27 cellular contexts compared by ENCODE assay signal in genomic region chr16:50040028-50040427, GRCh38. TPM values are rescaled to one million over a fixed set of nuclear protein-coding genes. Genes with fewer than 3 reads are reported as not detected.
A peak's percentile ranks its signal among the peaks of the same experiment; 100 is the strongest.
DNase-seq lines count a peak whose midpoint lies in the region; ATAC-seq and TF ChIP-seq lines count a peak whose summit lies in the region.
"Had no signal": no experiment of that assay in that cellular context is flagged by ENCODE, and none has a peak within 500 bp of the region (broad histone marks: within the 10 kb centered on the region; RNA-seq: fewer than 3 reads in every experiment).

No MANE protein-coding gene starts in this region.

- DNase-seq in left ventricle myocardium inferior (no peak), left ventricle myocardium superior (no peak), kidney glomerular epithelial cell (lab: John Stamatoyannopoulos, UW) (no peak), Ammon's horn (ENCODE audit: low spot score) (no peak)
- no peak for DNase-seq in activated CD4-positive, alpha-beta T cell treated with anti-CD3 and anti-CD28 coated beads for 36 hours
- DNase-seq in CD8-positive, alpha-beta T cell, result no peak
- DNase-seq: 8988T; activated CD4-positive, alpha-beta memory T cell treated with anti-CD3 and anti-CD28 coated beads, Interleukin-2, amount 10 ng/mL, durations not matched to agents 7 days and 5 days; activated naive CD8-positive, alpha-beta T cell treated with anti-CD3 and anti-CD28 coated beads, Interleukin-2, amount 10 ng/mL, durations not matched to agents 7 days and 5 days; COR-L47; dorsolateral prefrontal cortex; head of caudate nucleus; left cardiac atrium; natural killer cell; NCI-H1105 treated with DMSO at 0.1 percent for 48 hours; NCI-H2107; NK-92 treated with Interleukin-12 subunit alpha and Interleukin-12 subunit beta, amount 100 ng/mL, for 24 hours; retina; SIG-M5; stimulated activated CD4-positive, alpha-beta T cell treated with anti-CD3 and anti-CD28 coated beads, Interleukin-4, amount 100 ng/mL, for 4 hours; stimulated activated naive CD8-positive, alpha-beta T cell treated with anti-CD3 and anti-CD28 coated beads, Interleukin-15, Interleukin-2, amounts not matched to agents 100 U/mL and 50 U/mL, for 24 hours had no signal

- peaks cover 4% of the 10 kb centered on the region for H3K27me3 Mint-ChIP-seq in activated CD4-positive, alpha-beta T cell treated with anti-CD3 and anti-CD28 coated beads for 36 hours
- H3K27me3 Mint-ChIP-seq in CD8-positive, alpha-beta T cell (ENCODE audit: low read depth), result peaks cover 6% of the 10 kb centered on the region

- H3K4me3 ChIP-seq in left ventricle myocardium inferior (no peak overlapping the region), neutrophil (ENCODE audit: low read depth in 1 of 2, low read length in 1 of 2) (peak overlapping the region in 1 of 2 experiments; percentile 47)
- no peak overlapping the region for H3K4me3 ChIP-seq in CD8-positive, alpha-beta T cell (ENCODE audit: low read depth, low read length)
- H3K4me3 ChIP-seq: dorsolateral prefrontal cortex, thoracic aorta had no signal

- no peak overlapping the region for H3K27ac Mint-ChIP-seq in activated CD4-positive, alpha-beta T cell treated with anti-CD3 and anti-CD28 coated beads for 36 hours
- no peak overlapping the region for H3K27ac Mint-ChIP-seq in CD8-positive, alpha-beta T cell
- H3K27ac Mint-ChIP-seq: activated CD4-positive, alpha-beta memory T cell treated with anti-CD3 and anti-CD28 coated beads, Interleukin-2, amount 10 ng/mL, durations not matched to agents 7 days and 5 days; activated naive CD8-positive, alpha-beta T cell treated with anti-CD3 and anti-CD28 coated beads, Interleukin-2, amount 10 ng/mL, durations not matched to agents 7 days and 5 days; mesothelial cell of epicardium had no signal

- peaks cover 23% of the 10 kb centered on the region for H3K36me3 ChIP-seq in left ventricle myocardium inferior
- peaks cover 16% of the 10 kb centered on the region for H3K36me3 ChIP-seq in neutrophil
- peaks cover 5% of the 10 kb centered on the region for H3K36me3 ChIP-seq in CD8-positive, alpha-beta T cell (ENCODE audit: insufficient read depth, low read length)
- H3K36me3 ChIP-seq: thoracic aorta had no signal

- POLR2A ChIA-PET in activated CD4-positive, alpha-beta T cell treated with anti-CD3 and anti-CD28 coated beads for 36 hours (lab: Charles Lee), result no interaction called here
- POLR2A ChIA-PET in CD8-positive, alpha-beta T cell (lab: Charles Lee), result interaction anchor here (0.6 kb wide), 1 partner anchor 162 kb away, joined by 4 read pairs; no protein-coding TSS in a partner anchor

- H3K36me3 Mint-ChIP-seq in activated CD4-positive, alpha-beta T cell treated with anti-CD3 and anti-CD28 coated beads for 36 hours (ENCODE audit: low read depth), result peaks cover 4% of the 10 kb centered on the region
- H3K36me3 Mint-ChIP-seq in CD8-positive, alpha-beta T cell, result peaks cover 23% of the 10 kb centered on the region

- no peak for TF ChIP-seq CTCF in left ventricle myocardium inferior (IDR thresholded peaks at IDR 0.05; ENCODE audit: borderline replicate concordance)
- no peak for TF ChIP-seq CTCF in neutrophil (IDR thresholded peaks at IDR 0.05)
- TF ChIP-seq CTCF in CD8-positive, alpha-beta T cell (IDR thresholded peaks at IDR 0.05), result no peak

- peak overlapping the region; percentile 22 for H3K27ac ChIP-seq in left ventricle myocardium inferior (replicated peaks)
- H3K27ac ChIP-seq in neutrophil, result peak overlapping the region; percentile 92
- no peak overlapping the region for H3K27ac ChIP-seq in CD8-positive, alpha-beta T cell (ENCODE audit: low read depth, low read length)

- peaks cover 12% of the 10 kb centered on the region for H3K27me3 ChIP-seq in left ventricle myocardium inferior (ENCODE audit: low read depth)
- H3K27me3 ChIP-seq in neutrophil, result no peaks in the 10 kb centered on the region
- H3K27me3 ChIP-seq in CD8-positive, alpha-beta T cell (ENCODE audit: insufficient read depth, low read length), result no peaks in the 10 kb centered on the region
- H3K27me3 ChIP-seq: dorsolateral prefrontal cortex had no signal

- ATAC-seq in left ventricle myocardium superior (no peak), esophagus mucosa (peak; percentile 77)
- ATAC-seq in activated CD4-positive, alpha-beta T cell treated with anti-CD3 and anti-CD28 coated beads for 36 hours, result no peak
- no peak for ATAC-seq in CD8-positive, alpha-beta T cell
- ATAC-seq: activated CD4-positive, CD25-positive, alpha-beta regulatory T cell treated with anti-CD3 and anti-CD28 coated beads, Interleukin-2, amount 50 U/mL, for 24 hours; natural killer cell; stimulated activated naive CD8-positive, alpha-beta T cell treated with anti-CD3 and anti-CD28 coated beads, Interleukin-15, Interleukin-2, amounts not matched to agents 100 U/mL and 50 U/mL, for 24 hours had no signal

- H3K9me3 Mint-ChIP-seq in activated CD4-positive, alpha-beta T cell treated with anti-CD3 and anti-CD28 coated beads for 36 hours (ENCODE audit: low read depth), result no peaks in the 10 kb centered on the region
- no peaks in the 10 kb centered on the region for H3K9me3 Mint-ChIP-seq in CD8-positive, alpha-beta T cell
- H3K9me3 Mint-ChIP-seq: activated CD4-positive, alpha-beta memory T cell treated with anti-CD3 and anti-CD28 coated beads, Interleukin-2, amount 10 ng/mL, durations not matched to agents 7 days and 5 days; activated naive CD8-positive, alpha-beta T cell treated with anti-CD3 and anti-CD28 coated beads, Interleukin-2, amount 10 ng/mL, durations not matched to agents 7 days and 5 days; central memory CD8-positive, alpha-beta T cell; mesothelial cell of epicardium; natural killer cell had no signal

- CTCF ChIA-PET in activated CD4-positive, alpha-beta T cell treated with anti-CD3 and anti-CD28 coated beads for 36 hours (lab: Charles Lee), result interaction anchor here (1.0 to 2.0 kb wide), 2 partner anchors 9 to 15 kb away, joined by 3 to 7 read pairs; partner anchors contain the start of gene CNEP1R1
- CTCF ChIA-PET in CD8-positive, alpha-beta T cell (lab: Charles Lee), result interaction anchor here (2.0 kb wide), 1 partner anchor 14 kb away, joined by 6 read pairs; the partner anchor contains the start of gene CNEP1R1

- no peak overlapping the region for H3K4me3 Mint-ChIP-seq in activated CD4-positive, alpha-beta T cell treated with anti-CD3 and anti-CD28 coated beads for 36 hours
- no peak overlapping the region for H3K4me3 Mint-ChIP-seq in CD8-positive, alpha-beta T cell
- H3K4me3 Mint-ChIP-seq: activated CD4-positive, alpha-beta memory T cell treated with anti-CD3 and anti-CD28 coated beads, Interleukin-2, amount 10 ng/mL, durations not matched to agents 7 days and 5 days; activated naive CD8-positive, alpha-beta T cell treated with anti-CD3 and anti-CD28 coated beads, Interleukin-2, amount 10 ng/mL, durations not matched to agents 7 days and 5 days; central memory CD8-positive, alpha-beta T cell; mesothelial cell of epicardium; natural killer cell had no signal

- H3K4me1 Mint-ChIP-seq in activated CD4-positive, alpha-beta T cell treated with anti-CD3 and anti-CD28 coated beads for 36 hours, result peaks cover 6% of the 10 kb centered on the region
- H3K4me1 Mint-ChIP-seq in CD8-positive, alpha-beta T cell (ENCODE audit: low read depth), result peaks cover 6% of the 10 kb centered on the region

- intact Hi-C loops in left ventricle myocardium inferior (cut with micrococcal nuclease) (no loop called here), left ventricle myocardium superior (cut with micrococcal nuclease) (no loop called here)
- intact Hi-C loops in activated CD4-positive, alpha-beta T cell treated with anti-CD3 and anti-CD28 coated beads for 36 hours (cut with DNase I, micrococcal nuclease), result no loop called here
- intact Hi-C loops in CD8-positive, alpha-beta T cell (cut with DNase I, micrococcal nuclease), result no loop called here

- H3K4me1 ChIP-seq in left ventricle myocardium inferior, result no peaks in the 10 kb centered on the region
- peaks cover 40 to 47% of the 10 kb centered on the region in 2 experiments for H3K4me1 ChIP-seq in neutrophil (ENCODE audit: control insufficient read depth in 1 of 2, insufficient read depth in 1 of 2, low read depth in 1 of 2, low read length in 1 of 2)
- H3K4me1 ChIP-seq in CD8-positive, alpha-beta T cell (ENCODE audit: insufficient read depth, low read length), result no peaks in the 10 kb centered on the region

- H3K9me3 ChIP-seq in left ventricle myocardium inferior (replicated peaks) (no peaks in the 10 kb centered on the region), neutrophil (no peaks in the 10 kb centered on the region)
- no peaks in the 10 kb centered on the region for H3K9me3 ChIP-seq in CD8-positive, alpha-beta T cell (ENCODE audit: low read length)
- H3K9me3 ChIP-seq: thoracic aorta had no signal

RNA-seq across cellular contexts. Expression of gene CNEP1R1, which starts 15.0 kb away (rescaled TPM):
- total RNA-seq in left ventricle myocardium inferior, result 18.9 TPM
- total RNA-seq in left ventricle myocardium superior, result 16.9 TPM
- total RNA-seq in esophagus mucosa, result 10.3 TPM
- total RNA-seq in activated CD4-positive, alpha-beta T cell treated with anti-CD3 and anti-CD28 coated beads for 36 hours, result 10 to 100 TPM; 19.3 to 22.8 TPM
- total RNA-seq in CD8-positive, alpha-beta T cell, result 10 to 100 TPM; 37.6 to 41.0 TPM

RNA-seq across cellular contexts. Expression of gene HEATR3, which starts 25.7 kb away (rescaled TPM):
- 9.0 TPM for total RNA-seq in left ventricle myocardium inferior
- 9.6 TPM for total RNA-seq in left ventricle myocardium superior
- total RNA-seq in esophagus mucosa, result 14.5 TPM
- total RNA-seq in activated CD4-positive, alpha-beta T cell treated with anti-CD3 and anti-CD28 coated beads for 36 hours, result 10 to 100 TPM; 22.2 to 28.7 TPM
- total RNA-seq in CD8-positive, alpha-beta T cell, result 10 to 100 TPM in 1 of 2 experiments, 1 to 10 TPM in 1; 9.3 to 11.4 TPM
